In genomic region chr12:6929806-6930452, GRCh38 we compare ENCODE assay signal across 9 cellular contexts. TPM values are rescaled to one million over a fixed set of nuclear protein-coding genes. Genes with fewer than 3 reads are reported as not detected.
DNase-seq lines count a peak whose midpoint lies in the region; ATAC-seq, FAIRE-seq and TF ChIP-seq lines count a peak whose summit lies in the region.
"Had no signal": no experiment of that assay in that cellular context is flagged by ENCODE, and none has a peak within 500 bp of the region (broad histone marks: within the 10 kb centered on the region; RNA-seq: fewer than 3 reads in every experiment).

No MANE protein-coding gene starts in this region.

- peaks cover 50 to 58% of the 10 kb centered on the region in 2 donors for H3K4me1 ChIP-seq in gastrocnemius medialis

- CTCF ChIA-PET in WTC11 (lab: Charles Lee), result interaction anchor here (1.0 to 6.6 kb wide), 7 partner anchors 14 to 88 kb away, joined by 3 to 31 read pairs (median 6); partner anchors contain the start of genes C12orf57, ENO2, LPCAT3 and RNU7-1

- H3K27me3 Mint-ChIP-seq in WTC11 (ENCODE audit: low read depth), result no peaks in the 10 kb centered on the region

- peak overlapping the region; percentile 94 for H3K4me3 Mint-ChIP-seq in WTC11

- no peak for TF ChIP-seq CTCF in WTC11 (IDR thresholded peaks at IDR 0.05)
- no peak for TF ChIP-seq CTCF in fibroblast of villous mesenchyme (IDR thresholded peaks at IDR 0.05; ENCODE audit: insufficient read depth, low read depth, low read length)
- no peak for TF ChIP-seq CTCF in gastrocnemius medialis (IDR thresholded peaks at IDR 0.05 in 4 of 5, conservative IDR thresholded peaks at IDR 0.05 in 1 of 5)

- H3K4me1 Mint-ChIP-seq in WTC11, result peaks cover 47% of the 10 kb centered on the region

- intact Hi-C loops in gastrocnemius medialis (cut with DNase I; ENCODE audit: low total_unique reads), result no loop called here

- in situ Hi-C loops in gastrocnemius medialis (cut with MboI; ENCODE audit: low sequenced_read_pairs in 4 of 4), result loop anchor here in 2 of 4 donors (10.0 to 25.0 kb wide), 2 partner anchors 182 to 185 kb away; partner anchors contain the start of gene C1RL (in 1 of the 2)

- DNase-seq in GM12891 (ENCODE audit: insufficient read length, low spot score), result no peak
- DNase-seq in WTC11 (ENCODE audit: low spot score), result no peak
- DNase-seq in fibroblast of villous mesenchyme (ENCODE audit: low read depth), result no peak
- DNase-seq in gastrocnemius medialis, result no peak
- no peak for DNase-seq in putamen (ENCODE audit: low spot score)
- no peak for DNase-seq in NCI-H345 (lab: John Stamatoyannopoulos, UW)
- DNase-seq in middle frontal gyrus (ENCODE audit: extremely low spot score, low spot score), result no peak
- DNase-seq: Kasumi-1 had no signal

- ATAC-seq in WTC11 (no peak), gastrocnemius medialis (no peak), GM21447 (IDR thresholded peaks at IDR 0.05; ENCODE audit: unreplicated experiment) (no peak)

- H3K36me3 ChIP-seq in gastrocnemius medialis, result no peaks in the 10 kb centered on the region

- no peaks in the 10 kb centered on the region for H3K9me3 ChIP-seq in gastrocnemius medialis

- peak; percentile 5 for FAIRE-seq in GM12891 (lab: Jason Lieb, UNC)

- H3K27me3 ChIP-seq in gastrocnemius medialis, result no peaks in the 10 kb centered on the region

- H3K4me3 ChIP-seq in fibroblast of villous mesenchyme (ENCODE audit: low read depth, low read length) (peak overlapping the region; percentile 94), gastrocnemius medialis (peak overlapping the region; percentile 21 to 84 (median 76))

- TF ChIP-seq POLR2A in GM12891 (IDR thresholded peaks at IDR 0.05; ENCODE audit: low read depth, low read length), result no peak
- no peak for TF ChIP-seq POLR2A in gastrocnemius medialis (IDR thresholded peaks at IDR 0.05)

- H3K27ac Mint-ChIP-seq in WTC11, result no peak overlapping the region; the same call in 1 of the 2 replicates

- H3K36me3 Mint-ChIP-seq in WTC11, result peaks cover 23% of the 10 kb centered on the region

- POLR2A ChIA-PET in WTC11 (lab: Charles Lee), result interaction anchor here (1.1 to 2.0 kb wide), 2 partner anchors 14 to 61 kb away, joined by 7 to 8 read pairs; partner anchors contain the start of genes C12orf57 and RNU7-1

- H3K27ac ChIP-seq in gastrocnemius medialis, result peak overlapping the region; percentile 88 to 98 (median 95)

- no peaks in the 10 kb centered on the region for H3K9me3 Mint-ChIP-seq in WTC11

TF ChIP-seq in GM12891, 5 proteins besides CTCF, POLR2A, EP300 and RAD21:
- no peak for TF ChIP-seq SPI1 (IDR thresholded peaks at IDR 0.05; ENCODE audit: low read depth, low read length)
- TF ChIP-seq TAF1 (IDR thresholded peaks at IDR 0.05; ENCODE audit: low read depth, low read length), result no peak
- no peak for TF ChIP-seq POLR2AphosphoS5 (IDR thresholded peaks at IDR 0.05; ENCODE audit: low read depth, low read length)
- no peak for TF ChIP-seq PAX5 (IDR thresholded peaks at IDR 0.05; ENCODE audit: insufficient read depth, low read length, severe bottlenecking)
- TF ChIP-seq POU2F2 (IDR thresholded peaks at IDR 0.05; ENCODE audit: low read depth, low read length), result no peak

TF ChIP-seq in WTC11, 78 proteins besides CTCF, POLR2A, EP300 and RAD21:
- no peak for TF ChIP-seq HMGA2 (CRISPR knock-in tag; IDR thresholded peaks at IDR 0.05)
- TF ChIP-seq, protein P1, sequence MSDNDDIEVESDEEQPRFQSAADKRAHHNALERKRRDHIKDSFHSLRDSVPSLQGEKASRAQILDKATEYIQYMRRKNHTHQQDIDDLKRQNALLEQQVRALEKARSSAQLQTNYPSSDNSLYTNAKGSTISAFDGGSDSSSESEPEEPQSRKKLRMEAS (CRISPR knock-in tag; IDR thresholded peaks at IDR 0.05), result no peak
- no peak for TF ChIP-seq EMX1 (CRISPR knock-in tag; IDR thresholded peaks at IDR 0.05)
- no peak for TF ChIP-seq ELF4 (CRISPR knock-in tag; IDR thresholded peaks at IDR 0.05; ENCODE audit: low read depth)
- TF ChIP-seq, protein P2, sequence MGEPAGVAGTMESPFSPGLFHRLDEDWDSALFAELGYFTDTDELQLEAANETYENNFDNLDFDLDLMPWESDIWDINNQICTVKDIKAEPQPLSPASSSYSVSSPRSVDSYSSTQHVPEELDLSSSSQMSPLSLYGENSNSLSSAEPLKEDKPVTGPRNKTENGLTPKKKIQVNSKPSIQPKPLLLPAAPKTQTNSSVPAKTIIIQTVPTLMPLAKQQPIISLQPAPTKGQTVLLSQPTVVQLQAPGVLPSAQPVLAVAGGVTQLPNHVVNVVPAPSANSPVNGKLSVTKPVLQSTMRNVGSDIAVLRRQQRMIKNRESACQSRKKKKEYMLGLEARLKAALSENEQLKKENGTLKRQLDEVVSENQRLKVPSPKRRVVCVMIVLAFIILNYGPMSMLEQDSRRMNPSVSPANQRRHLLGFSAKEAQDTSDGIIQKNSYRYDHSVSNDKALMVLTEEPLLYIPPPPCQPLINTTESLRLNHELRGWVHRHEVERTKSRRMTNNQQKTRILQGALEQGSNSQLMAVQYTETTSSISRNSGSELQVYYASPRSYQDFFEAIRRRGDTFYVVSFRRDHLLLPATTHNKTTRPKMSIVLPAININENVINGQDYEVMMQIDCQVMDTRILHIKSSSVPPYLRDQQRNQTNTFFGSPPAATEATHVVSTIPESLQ (CRISPR knock-in tag; IDR thresholded peaks at IDR 0.05), result no peak
- TF ChIP-seq, protein P3, sequence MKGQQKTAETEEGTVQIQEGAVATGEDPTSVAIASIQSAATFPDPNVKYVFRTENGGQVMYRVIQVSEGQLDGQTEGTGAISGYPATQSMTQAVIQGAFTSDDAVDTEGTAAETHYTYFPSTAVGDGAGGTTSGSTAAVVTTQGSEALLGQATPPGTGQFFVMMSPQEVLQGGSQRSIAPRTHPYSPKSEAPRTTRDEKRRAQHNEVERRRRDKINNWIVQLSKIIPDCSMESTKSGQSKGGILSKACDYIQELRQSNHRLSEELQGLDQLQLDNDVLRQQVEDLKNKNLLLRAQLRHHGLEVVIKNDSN (CRISPR knock-in tag; IDR thresholded peaks at IDR 0.05), result no peak
- no peak for TF ChIP-seq SMAD4 (CRISPR knock-in tag; IDR thresholded peaks at IDR 0.05)
- TF ChIP-seq, protein P4, sequence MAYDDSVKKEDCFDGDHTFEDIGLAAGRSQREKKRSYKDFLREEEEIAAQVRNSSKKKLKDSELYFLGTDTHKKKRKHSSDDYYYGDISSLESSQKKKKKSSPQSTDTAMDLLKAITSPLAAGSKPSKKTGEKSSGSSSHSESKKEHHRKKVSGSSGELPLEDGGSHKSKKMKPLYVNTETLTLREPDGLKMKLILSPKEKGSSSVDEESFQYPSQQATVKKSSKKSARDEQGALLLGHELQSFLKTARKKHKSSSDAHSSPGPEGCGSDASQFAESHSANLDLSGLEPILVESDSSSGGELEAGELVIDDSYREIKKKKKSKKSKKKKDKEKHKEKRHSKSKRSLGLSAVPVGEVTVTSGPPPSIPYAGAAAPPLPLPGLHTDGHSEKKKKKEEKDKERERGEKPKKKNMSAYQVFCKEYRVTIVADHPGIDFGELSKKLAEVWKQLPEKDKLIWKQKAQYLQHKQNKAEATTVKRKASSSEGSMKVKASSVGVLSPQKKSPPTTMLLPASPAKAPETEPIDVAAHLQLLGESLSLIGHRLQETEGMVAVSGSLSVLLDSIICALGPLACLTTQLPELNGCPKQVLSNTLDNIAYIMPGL (CRISPR knock-in tag; IDR thresholded peaks at IDR 0.05), result no peak
- TF ChIP-seq, protein P5, sequence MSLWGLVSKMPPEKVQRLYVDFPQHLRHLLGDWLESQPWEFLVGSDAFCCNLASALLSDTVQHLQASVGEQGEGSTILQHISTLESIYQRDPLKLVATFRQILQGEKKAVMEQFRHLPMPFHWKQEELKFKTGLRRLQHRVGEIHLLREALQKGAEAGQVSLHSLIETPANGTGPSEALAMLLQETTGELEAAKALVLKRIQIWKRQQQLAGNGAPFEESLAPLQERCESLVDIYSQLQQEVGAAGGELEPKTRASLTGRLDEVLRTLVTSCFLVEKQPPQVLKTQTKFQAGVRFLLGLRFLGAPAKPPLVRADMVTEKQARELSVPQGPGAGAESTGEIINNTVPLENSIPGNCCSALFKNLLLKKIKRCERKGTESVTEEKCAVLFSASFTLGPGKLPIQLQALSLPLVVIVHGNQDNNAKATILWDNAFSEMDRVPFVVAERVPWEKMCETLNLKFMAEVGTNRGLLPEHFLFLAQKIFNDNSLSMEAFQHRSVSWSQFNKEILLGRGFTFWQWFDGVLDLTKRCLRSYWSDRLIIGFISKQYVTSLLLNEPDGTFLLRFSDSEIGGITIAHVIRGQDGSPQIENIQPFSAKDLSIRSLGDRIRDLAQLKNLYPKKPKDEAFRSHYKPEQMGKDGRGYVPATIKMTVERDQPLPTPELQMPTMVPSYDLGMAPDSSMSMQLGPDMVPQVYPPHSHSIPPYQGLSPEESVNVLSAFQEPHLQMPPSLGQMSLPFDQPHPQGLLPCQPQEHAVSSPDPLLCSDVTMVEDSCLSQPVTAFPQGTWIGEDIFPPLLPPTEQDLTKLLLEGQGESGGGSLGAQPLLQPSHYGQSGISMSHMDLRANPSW (CRISPR knock-in tag; conservative IDR thresholded peaks at IDR 0.05; ENCODE audit: low read depth), result no peak

RNA-seq across cellular contexts. Expression of gene ATN1, which starts 2.2 kb away (rescaled TPM):
- polyA plus RNA-seq in GM12891 (2012; ENCODE audit: low read depth, missing spikeins), result 27.4 TPM
- total RNA-seq in WTC11 (2021) (80.0 to 87.1 TPM (median 80.5 TPM) in 3 replicates), fibroblast of villous mesenchyme (11.3 and 16.4 TPM in 2 replicates), gastrocnemius medialis (10 to 100 TPM; 11.5 to 31.5 (median 26.5) TPM)

RNA-seq across cellular contexts. Expression of gene RNU7-1, which starts 13.7 kb away (rescaled TPM):
- not detected for polyA plus RNA-seq in GM12891 (2012; ENCODE audit: low read depth, missing spikeins)
- total RNA-seq in WTC11 (2021), result not detected in 3 replicates
- total RNA-seq in fibroblast of villous mesenchyme, result not detected in 2 replicates
- total RNA-seq in gastrocnemius medialis, result not detected

RNA-seq across cellular contexts. Expression of gene C12orf57, which starts 13.9 kb away (rescaled TPM):
- 367 TPM for polyA plus RNA-seq in GM12891 (2012; ENCODE audit: low read depth, missing spikeins)
- total RNA-seq in WTC11 (2021) (158 to 181 TPM (median 172 TPM) in 3 replicates), fibroblast of villous mesenchyme (94.7 and 96.7 TPM in 2 replicates), gastrocnemius medialis (100 to 1,000 TPM; 175 to 220 (median 183) TPM)

RNA-seq across cellular contexts. Expression of gene ENO2, which starts 15.5 kb away (rescaled TPM):
- 116 TPM for polyA plus RNA-seq in GM12891 (2012; ENCODE audit: low read depth, missing spikeins)
- total RNA-seq in WTC11 (2021) (118 to 170 TPM (median 165 TPM) in 3 replicates), fibroblast of villous mesenchyme (3.5 and 5.2 TPM in 2 replicates), gastrocnemius medialis (1 to 10 TPM in 3 of 4 donors, under 1 TPM in 1; 0.97 to 6.2 (median 1.8) TPM)

RNA-seq across cellular contexts. Expression of gene PTPN6, which starts 21.2 kb away (rescaled TPM):
- polyA plus RNA-seq in GM12891 (2012; ENCODE audit: low read depth, missing spikeins), result 446 TPM
- total RNA-seq in WTC11 (2021) (27.1 to 34.7 TPM (median 34.5 TPM) in 3 replicates), fibroblast of villous mesenchyme (not detected in 2 replicates), gastrocnemius medialis (1 to 10 TPM in 3 of 4 donors, under 1 TPM in 1; 0.87 to 7.6 (median 5.0) TPM)
